In genomic region chr13:73900591-73900990, GRCh38 we compare ENCODE assay signal across 24 cellular contexts.
"Had no signal": no experiment of that assay in that cellular context is flagged by ENCODE, and none has a peak within 500 bp of the region (broad histone marks: within the 10 kb centered on the region; RNA-seq: fewer than 3 reads in every experiment).

No MANE protein-coding gene starts in this region.

- H3K4me1 Mint-ChIP-seq: activated CD4-positive, alpha-beta T cell treated with anti-CD3 and anti-CD28 coated beads, Interleukin-2, amount 10 ng/mL, durations not matched to agents 7 days and 5 days had no signal

- H3K4me1 ChIP-seq: ascending aorta, Peyer's patch, SJSA1 had no signal

- H3K9me3 Mint-ChIP-seq: activated CD4-positive, alpha-beta memory T cell treated with anti-CD3 and anti-CD28 coated beads for 36 hours; activated CD4-positive, alpha-beta T cell treated with anti-CD3 and anti-CD28 coated beads, Interleukin-2, amount 10 ng/mL, durations not matched to agents 7 days and 5 days; activated naive CD8-positive, alpha-beta T cell treated with anti-CD3 and anti-CD28 coated beads, Interleukin-2, amount 50 U/mL, for 24 hours; activated T-cell treated with anti-CD3 and anti-CD28 coated beads, Interleukin-2, amount 50 U/mL, for 4 hours; T-helper 1 cell treated with Interleukin-12 subunit alpha and Interleukin-12 subunit beta and Interleukin-4 antibody, amounts not matched to agents 30 μg/mL and 1 μg/mL, for 36 hours had no signal

- H3K27ac Mint-ChIP-seq: activated CD4-positive, alpha-beta memory T cell treated with anti-CD3 and anti-CD28 coated beads for 36 hours; activated CD4-positive, alpha-beta T cell treated with anti-CD3 and anti-CD28 coated beads, Interleukin-2, amount 10 ng/mL, durations not matched to agents 7 days and 5 days; activated naive CD4-positive, alpha-beta T cell treated with anti-CD3 and anti-CD28 coated beads, Interleukin-2, amount 50 U/mL, for 72 hours; activated naive CD8-positive, alpha-beta T cell treated with anti-CD3 and anti-CD28 coated beads, Interleukin-2, amount 50 U/mL, for 24 hours; T-helper 1 cell treated with Interleukin-12 subunit alpha and Interleukin-12 subunit beta and Interleukin-4 antibody, amounts not matched to agents 30 μg/mL and 1 μg/mL, for 36 hours had no signal

- H3K27me3 Mint-ChIP-seq: activated CD4-positive, alpha-beta memory T cell treated with anti-CD3 and anti-CD28 coated beads for 36 hours; activated CD4-positive, alpha-beta T cell treated with anti-CD3 and anti-CD28 coated beads, Interleukin-2, amount 10 ng/mL, durations not matched to agents 7 days and 5 days; activated naive CD8-positive, alpha-beta T cell treated with anti-CD3 and anti-CD28 coated beads, Interleukin-2, amount 50 U/mL, for 24 hours had no signal

- DNase-seq: activated CD4-positive, alpha-beta memory T cell treated with anti-CD3 and anti-CD28 coated beads for 36 hours; activated CD4-positive, alpha-beta T cell treated with anti-CD3 and anti-CD28 coated beads, Interleukin-2, amount 10 ng/mL, durations not matched to agents 7 days and 5 days; activated CD4-positive, CD25-positive, alpha-beta regulatory T cell; activated CD8-positive, alpha-beta memory T cell treated with anti-CD3 and anti-CD28 coated beads for 24 hours; activated effector memory CD4-positive, alpha-beta T cell treated with anti-CD3 and anti-CD28 coated beads, Interleukin-2, amount 50 U/mL, for 16 hours; activated naive CD4-positive, alpha-beta T cell treated with Interleukin-2 at 50 U/mL for 16 hours; activated naive CD8-positive, alpha-beta T cell treated with anti-CD3 and anti-CD28 coated beads, Interleukin-2, amount 50 U/mL, for 24 hours; activated T-cell treated with anti-CD3 and anti-CD28 coated beads, Interleukin-2, amount 50 U/mL, for 4 hours; amniotic stem cell; brain microvascular endothelial cell; cerebellar nuclear complex; Kasumi-1; NCI-H1436 treated with DMSO at 0.1 percent for 48 hours; NCI-H187; NCI-H2081; NCI-H510A treated with DMSO at 0.1 percent for 48 hours; NK-92 treated with Interleukin-12 subunit alpha and Interleukin-12 subunit beta, amount 100 ng/mL, for 24 hours; Peyer's patch; SHP77 had no signal

- H3K36me3 Mint-ChIP-seq: activated CD4-positive, alpha-beta memory T cell treated with anti-CD3 and anti-CD28 coated beads for 36 hours had no signal

- ATAC-seq: activated naive CD8-positive, alpha-beta T cell treated with anti-CD3 and anti-CD28 coated beads, Interleukin-2, amount 50 U/mL, for 24 hours; activated T-cell treated with anti-CD3 and anti-CD28 coated beads, Interleukin-2, amount 50 U/mL, for 4 hours; SK-N-SH treated with all-trans-retinoic acid at 6 μM for 48 hours had no signal

- H3K4me3 ChIP-seq: ascending aorta, Peyer's patch, SJSA1 had no signal

- H3K27me3 ChIP-seq: ascending aorta, brain microvascular endothelial cell, Peyer's patch, SJSA1 had no signal

- H3K4me3 Mint-ChIP-seq: activated CD4-positive, alpha-beta memory T cell treated with anti-CD3 and anti-CD28 coated beads for 36 hours; activated CD4-positive, alpha-beta T cell treated with anti-CD3 and anti-CD28 coated beads, Interleukin-2, amount 10 ng/mL, durations not matched to agents 7 days and 5 days; activated naive CD8-positive, alpha-beta T cell treated with anti-CD3 and anti-CD28 coated beads, Interleukin-2, amount 50 U/mL, for 24 hours; activated T-cell treated with anti-CD3 and anti-CD28 coated beads, Interleukin-2, amount 50 U/mL, for 4 hours; T-helper 1 cell treated with Interleukin-12 subunit alpha and Interleukin-12 subunit beta and Interleukin-4 antibody, amounts not matched to agents 30 μg/mL and 1 μg/mL, for 36 hours had no signal

- H3K27ac ChIP-seq: ascending aorta, brain microvascular endothelial cell, Peyer's patch, SJSA1 had no signal

- H3K9me3 ChIP-seq: ascending aorta, Peyer's patch, SJSA1 had no signal

- H3K36me3 ChIP-seq: ascending aorta, brain microvascular endothelial cell, Peyer's patch, SJSA1 had no signal
